ENCODE assay signal across 15 cellular contexts in the genomic region with DNA sequence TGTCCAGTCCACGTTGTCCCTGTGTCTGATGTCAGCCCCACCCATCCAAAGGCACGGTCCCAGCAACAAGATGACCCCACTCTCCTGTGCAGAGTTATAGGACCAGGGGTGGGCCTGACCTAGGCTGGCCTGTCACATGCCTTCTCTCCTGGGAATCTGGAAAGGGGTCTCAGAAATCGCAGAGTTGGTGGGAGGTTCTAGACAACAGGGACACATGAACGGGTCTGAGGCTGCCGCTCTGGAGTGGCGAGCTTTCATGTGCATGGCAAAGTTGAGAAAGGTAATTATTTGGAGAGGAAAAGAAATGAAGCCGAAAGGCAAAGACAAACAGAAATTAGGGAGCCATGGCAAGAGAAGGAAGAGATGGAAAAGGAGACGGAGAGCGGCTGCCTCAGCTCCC. TPM values are rescaled to one million over a fixed set of nuclear protein-coding genes. Genes with fewer than 3 reads are reported as not detected.
A peak's percentile ranks its signal among the peaks of the same experiment; 100 is the strongest.
DNase-seq lines count a peak whose midpoint lies in the region; ATAC-seq and TF ChIP-seq lines count a peak whose summit lies in the region.
"Had no signal": no experiment of that assay in that cellular context is flagged by ENCODE, and none has a peak within 500 bp of the region (broad histone marks: within the 10 kb centered on the region; RNA-seq: fewer than 3 reads in every experiment).

No MANE protein-coding gene starts in this region.

- no peaks in the 10 kb centered on the region for H3K36me3 ChIP-seq in sigmoid colon

- no peak overlapping the region for H3K4me3 ChIP-seq in sigmoid colon

- DNase-seq in T-helper 2 cell treated with Interferon-gamma antibody and Interleukin-4, amounts not matched to agents 5 μg/mL and 100 μg/mL, for 36 hours (ENCODE audit: low spot score): no peak
- DNase-seq in T-helper 2 cell (no peak), islet precursor cell (peak; percentile 29), sigmoid colon (peak; percentile 38), COLO829 (ENCODE audit: low spot score) (no peak), chondrocyte (ENCODE audit: low spot score) (no peak)
- DNase-seq in activated CD8-positive, alpha-beta memory T cell treated with anti-CD3 and anti-CD28 coated beads, Interleukin-2, amount 10 ng/mL, durations not matched to agents 7 days and 5 days: peak; percentile 15
- DNase-seq: CD8-positive, alpha-beta memory T cell; DMS53; GF-D8; GOT3; HCEC 1CT; HFFc6 had no signal

- peaks cover 12% of the 10 kb centered on the region for H3K27me3 Mint-ChIP-seq in T-helper 2 cell treated with Interferon-gamma antibody and Interleukin-4, amounts not matched to agents 5 μg/mL and 100 μg/mL, for 36 hours (ENCODE audit: low read depth)
- no peaks in the 10 kb centered on the region for H3K27me3 Mint-ChIP-seq in activated CD8-positive, alpha-beta memory T cell treated with anti-CD3 and anti-CD28 coated beads, Interleukin-2, amount 10 ng/mL, durations not matched to agents 7 days and 5 days
- H3K27me3 Mint-ChIP-seq in chondrocyte (ENCODE audit: low read depth): no peaks in the 10 kb centered on the region

- H3K27ac ChIP-seq in sigmoid colon: no peak overlapping the region
- H3K27ac ChIP-seq: 22Rv1 had no signal

- TF ChIP-seq POLR2A in sigmoid colon (IDR thresholded peaks at IDR 0.05): no peak

- H3K4me1 ChIP-seq in sigmoid colon: peaks cover 0 to 22% (median 16%) of the 10 kb centered on the region in 4 donors

- no peak for TF ChIP-seq EP300 in sigmoid colon (IDR thresholded peaks at IDR 0.05)

- H3K27ac Mint-ChIP-seq in T-helper 2 cell treated with Interferon-gamma antibody and Interleukin-4, amounts not matched to agents 5 μg/mL and 100 μg/mL, for 36 hours: peak overlapping the region; percentile 17
- H3K27ac Mint-ChIP-seq in activated CD8-positive, alpha-beta memory T cell treated with anti-CD3 and anti-CD28 coated beads, Interleukin-2, amount 10 ng/mL, durations not matched to agents 7 days and 5 days: no peak overlapping the region
- no peak overlapping the region for H3K27ac Mint-ChIP-seq in chondrocyte (ENCODE audit: unreplicated experiment)
- H3K27ac Mint-ChIP-seq: HFFc6 had no signal

- intact Hi-C loops in sigmoid colon (cut with DNase I): loop anchor here (10.0 kb wide), 2 partner anchors 493 to 633 kb away; a partner anchor contains a TSS

- H3K9me3 Mint-ChIP-seq in T-helper 2 cell treated with Interferon-gamma antibody and Interleukin-4, amounts not matched to agents 5 μg/mL and 100 μg/mL, for 36 hours: no peaks in the 10 kb centered on the region
- H3K9me3 Mint-ChIP-seq in activated CD8-positive, alpha-beta memory T cell treated with anti-CD3 and anti-CD28 coated beads, Interleukin-2, amount 10 ng/mL, durations not matched to agents 7 days and 5 days (ENCODE audit: low read depth): no peaks in the 10 kb centered on the region
- no peaks in the 10 kb centered on the region for H3K9me3 Mint-ChIP-seq in chondrocyte (ENCODE audit: low read depth)
- H3K9me3 Mint-ChIP-seq: CD8-positive, alpha-beta memory T cell; HFFc6 had no signal

- H3K9me3 ChIP-seq in sigmoid colon: no peaks in the 10 kb centered on the region

- H3K4me3 Mint-ChIP-seq in T-helper 2 cell treated with Interferon-gamma antibody and Interleukin-4, amounts not matched to agents 5 μg/mL and 100 μg/mL, for 36 hours: no peak overlapping the region
- H3K4me3 Mint-ChIP-seq in activated CD8-positive, alpha-beta memory T cell treated with anti-CD3 and anti-CD28 coated beads, Interleukin-2, amount 10 ng/mL, durations not matched to agents 7 days and 5 days: no peak overlapping the region
- H3K4me3 Mint-ChIP-seq in chondrocyte (ENCODE audit: unreplicated experiment): no peak overlapping the region
- H3K4me3 Mint-ChIP-seq: HFFc6 had no signal

- H3K27me3 ChIP-seq in sigmoid colon: no peaks in the 10 kb centered on the region

- CTCF ChIA-PET in activated CD8-positive, alpha-beta memory T cell treated with anti-CD3 and anti-CD28 coated beads, Interleukin-2, amount 10 ng/mL, durations not matched to agents 7 days and 5 days (lab: Charles Lee): no interaction called here

- no peak for ATAC-seq in activated CD8-positive, alpha-beta memory T cell treated with anti-CD3 and anti-CD28 coated beads, Interleukin-2, amount 10 ng/mL, durations not matched to agents 7 days and 5 days
- no peak for ATAC-seq in HG03095 (IDR thresholded peaks at IDR 0.05; ENCODE audit: unreplicated experiment)

- H3K4me1 Mint-ChIP-seq in T-helper 2 cell treated with Interferon-gamma antibody and Interleukin-4, amounts not matched to agents 5 μg/mL and 100 μg/mL, for 36 hours (ENCODE audit: low read depth): peaks cover 33% of the 10 kb centered on the region
- H3K4me1 Mint-ChIP-seq in activated CD8-positive, alpha-beta memory T cell treated with anti-CD3 and anti-CD28 coated beads, Interleukin-2, amount 10 ng/mL, durations not matched to agents 7 days and 5 days: peaks cover 40% of the 10 kb centered on the region
- H3K4me1 Mint-ChIP-seq in chondrocyte (ENCODE audit: low read depth): peaks cover 33% of the 10 kb centered on the region

- no peaks in the 10 kb centered on the region for H3K36me3 Mint-ChIP-seq in T-helper 2 cell treated with Interferon-gamma antibody and Interleukin-4, amounts not matched to agents 5 μg/mL and 100 μg/mL, for 36 hours (ENCODE audit: low read depth)
- H3K36me3 Mint-ChIP-seq in activated CD8-positive, alpha-beta memory T cell treated with anti-CD3 and anti-CD28 coated beads, Interleukin-2, amount 10 ng/mL, durations not matched to agents 7 days and 5 days: no peaks in the 10 kb centered on the region
- H3K36me3 Mint-ChIP-seq in chondrocyte (ENCODE audit: low read depth): no peaks in the 10 kb centered on the region
- H3K36me3 Mint-ChIP-seq: CD8-positive, alpha-beta memory T cell had no signal

- 80 to 87% methylated on average over 9 of the region's 9 CpGs for WGBS in sigmoid colon, 2 donors

- TF ChIP-seq CTCF in sigmoid colon (IDR thresholded peaks at IDR 0.05) (no peak), chondrocyte (IDR thresholded peaks at IDR 0.05) (no peak)

RNA-seq across cellular contexts. Expression of a gene that starts 29.5 kb away (rescaled TPM):
- total RNA-seq in activated CD8-positive, alpha-beta memory T cell treated with anti-CD3 and anti-CD28 coated beads, Interleukin-2, amount 10 ng/mL, durations not matched to agents 7 days and 5 days: 1 to 10 TPM; 1.7 to 3.2 TPM
- total RNA-seq in sigmoid colon (1 to 10 TPM; 1.1 to 3.6 (median 1.5) TPM), chondrocyte (9.6 to 14.4 TPM (median 11.7 TPM) in 3 replicates)
- polyA plus RNA-seq in sigmoid colon: under 1 TPM in 2 of 3 donors, not detected in 1; 0.51 to 0.60 TPM

Comparison
In these comparisons a context has a peak if more than half of its experiments do, and no peak if none do; other contexts are left out.
1. DNase-seq: peak in activated CD8-positive, alpha-beta memory T cell treated with anti-CD3 and anti-CD28 coated beads, Interleukin-2, amount 10 ng/mL, durations not matched to agents 7 days and 5 days (single experiment), islet precursor cell (single experiment) and sigmoid colon (single experiment); none in T-helper 2 cell treated with Interferon-gamma antibody and Interleukin-4, amounts not matched to agents 5 μg/mL and 100 μg/mL, for 36 hours (single experiment), T-helper 2 cell (0 of 5), COLO829 (single experiment) and chondrocyte (single experiment).